10 cellular contexts compared by ENCODE assay signal in genomic region chr20:24948939-24949679, GRCh38. TPM values are rescaled to one million over a fixed set of nuclear protein-coding genes. Genes with fewer than 3 reads are reported as not detected.
DNase-seq lines count a peak whose midpoint lies in the region; ATAC-seq, FAIRE-seq and TF ChIP-seq lines count a peak whose summit lies in the region.
"Had no signal": no experiment of that assay in that cellular context is flagged by ENCODE, and none has a peak within 500 bp of the region (broad histone marks: within the 10 kb centered on the region; RNA-seq: fewer than 3 reads in every experiment).

CST7 (plus strand) TSS chr20:24949269; CDS start chr20:24949506, 237 bp downstream.

- H3K36me3 ChIP-seq in CD4-positive, alpha-beta memory T cell (ENCODE audit: insufficient read depth, low read length), result no peaks in the 10 kb centered on the region
- H3K36me3 ChIP-seq in heart right ventricle, result peaks cover 0 to 4% (median 0%) of the 10 kb centered on the region in 9 donors

- POLR2A ChIA-PET in CD4-positive, alpha-beta memory T cell (lab: Charles Lee; ENCODE audit: partially characterized antibody), result interaction anchor here (0.6 to 4.2 kb wide), 10 partner anchors 12 to 922 kb away, joined by 3 to 22 read pairs (median 6); partner anchors contain the start of genes ACSS1, APMAP and ENTPD6
- POLR2A ChIA-PET in activated CD4-positive, alpha-beta memory T cell treated with anti-CD3 and anti-CD28 coated beads for 36 hours (lab: Charles Lee), result interaction anchor here (1.2 to 2.9 kb wide), 4 partner anchors 12 to 109 kb away, joined by 3 to 15 read pairs (median 8); partner anchors contain the start of gene ACSS1

- ATAC-seq in heart right ventricle, result peak; percentile 49 to 66 (median 59)
- ATAC-seq in GM19023 (IDR thresholded peaks at IDR 0.05; ENCODE audit: unreplicated experiment), result no peak

- H3K27me3 Mint-ChIP-seq in CD4-positive, alpha-beta memory T cell, result no peaks in the 10 kb centered on the region
- H3K27me3 Mint-ChIP-seq in activated CD4-positive, alpha-beta memory T cell treated with anti-CD3 and anti-CD28 coated beads for 36 hours, result no peaks in the 10 kb centered on the region

- no peak for FAIRE-seq in HTR-8/SVneo (lab: Jason Lieb, UNC)

- H3K9me3 Mint-ChIP-seq in CD4-positive, alpha-beta memory T cell, result peaks cover 0 to 33% (median 24%) of the 10 kb centered on the region in 8 donors
- H3K9me3 Mint-ChIP-seq in activated CD4-positive, alpha-beta memory T cell treated with anti-CD3 and anti-CD28 coated beads for 36 hours, result peaks cover 39% of the 10 kb centered on the region

- no peaks in the 10 kb centered on the region for H3K9me3 ChIP-seq in CD4-positive, alpha-beta memory T cell (ENCODE audit: control insufficient read depth in 1 of 2, low read length in 2 of 2)
- peaks cover 0 to 32% (median 13%) of the 10 kb centered on the region in 11 donors for H3K9me3 ChIP-seq in heart right ventricle

- peak within 1 kb of the TSS in 1 of 2 donors; percentile 41 for H3K4me3 ChIP-seq in CD4-positive, alpha-beta memory T cell (ENCODE audit: low read length in 2 of 2)
- peak within 1 kb of the TSS in 3 of 10 donors; percentile 14 to 59 (median 24) for H3K4me3 ChIP-seq in heart right ventricle

- H3K36me3 Mint-ChIP-seq in CD4-positive, alpha-beta memory T cell, result peaks cover 12 to 35% of the 10 kb centered on the region in 2 donors
- peaks cover 38% of the 10 kb centered on the region for H3K36me3 Mint-ChIP-seq in activated CD4-positive, alpha-beta memory T cell treated with anti-CD3 and anti-CD28 coated beads for 36 hours

- peak within 1 kb of the TSS; percentile 65 to 91 (median 84) for H3K4me3 Mint-ChIP-seq in CD4-positive, alpha-beta memory T cell
- H3K4me3 Mint-ChIP-seq in activated CD4-positive, alpha-beta memory T cell treated with anti-CD3 and anti-CD28 coated beads for 36 hours, result peak within 1 kb of the TSS; percentile 83
- H3K4me3 Mint-ChIP-seq: activated B cell treated with CpG ODN at 0.5 μM for 24 hours had no signal

- WGBS in heart right ventricle, 2 donors, result 78 to 79% methylated on average over 20 of the region's 20 CpGs

- peak; percentile 85 to 94 (median 87) for DNase-seq in CD4-positive, alpha-beta memory T cell
- DNase-seq in HTR-8/SVneo (ENCODE audit: insufficient read length, low spot score), result peak; percentile 20
- DNase-seq in activated CD4-positive, alpha-beta memory T cell treated with anti-CD3 and anti-CD28 coated beads for 36 hours, result peak; percentile 93
- peak in 1 of 2 donors; percentile 39 for DNase-seq in heart right ventricle
- DNase-seq in stimulated activated CD8-positive, alpha-beta memory T cell treated with anti-CD3 and anti-CD28 coated beads, Interleukin-12 subunit alpha, Interleukin-12 subunit beta, amount 100 ng/mL, for 24 hours (ENCODE audit: extremely low read depth), result peak; percentile 75
- DNase-seq in NCI-H146 treated with DMSO at 0.1 percent for 48 hours (lab: John Stamatoyannopoulos, UW; ENCODE audit: unreplicated experiment), result no peak
- no peak for DNase-seq in DMS153 treated with DMSO at 0.1 percent for 48 hours (lab: John Stamatoyannopoulos, UW; ENCODE audit: unreplicated experiment)
- DNase-seq: activated B cell treated with CpG ODN at 0.5 μM for 24 hours had no signal

- no peak for TF ChIP-seq CTCF in heart right ventricle (IDR thresholded peaks at IDR 0.05)

- peaks cover 36% of the 10 kb centered on the region for H3K4me1 ChIP-seq in CD4-positive, alpha-beta memory T cell (ENCODE audit: insufficient read depth, low read length)
- peaks cover 0 to 35% (median 0%) of the 10 kb centered on the region in 9 donors for H3K4me1 ChIP-seq in heart right ventricle

- H3K27me3 ChIP-seq in CD4-positive, alpha-beta memory T cell (ENCODE audit: insufficient read depth, low read length), result no peaks in the 10 kb centered on the region
- H3K27me3 ChIP-seq in heart right ventricle, result peaks cover 0 to 17% (median 10%) of the 10 kb centered on the region in 7 donors

- peaks cover 32 to 80% (median 57%) of the 10 kb centered on the region in 4 donors for H3K4me1 Mint-ChIP-seq in CD4-positive, alpha-beta memory T cell
- H3K4me1 Mint-ChIP-seq in activated CD4-positive, alpha-beta memory T cell treated with anti-CD3 and anti-CD28 coated beads for 36 hours (ENCODE audit: low read depth), result peaks cover 50% of the 10 kb centered on the region

- peak within 1 kb of the TSS; percentile 65 for H3K27ac ChIP-seq in CD4-positive, alpha-beta memory T cell (ENCODE audit: low read depth, low read length)
- peak within 1 kb of the TSS in 2 of 10 donors; percentile 31 to 92 for H3K27ac ChIP-seq in heart right ventricle

- intact Hi-C loops in CD4-positive, alpha-beta memory T cell (cut with micrococcal nuclease), result loop anchor here (1.0 to 2.0 kb wide), 4 partner anchors 18 to 246 kb away; partner anchors contain the start of genes ACSS1, APMAP and ENTPD6
- intact Hi-C loops in activated CD4-positive, alpha-beta memory T cell treated with anti-CD3 and anti-CD28 coated beads for 36 hours (cut with micrococcal nuclease), result loop anchor here (1.0 to 5.0 kb wide), 5 partner anchors 16 to 443 kb away; partner anchors contain the start of genes ABHD12 and APMAP
- intact Hi-C loops in heart right ventricle (cut with DNase I), result no loop called here

- peak within 1 kb of the TSS; percentile 81 to 99 (median 96) for H3K27ac Mint-ChIP-seq in CD4-positive, alpha-beta memory T cell
- peak within 1 kb of the TSS; percentile 96 for H3K27ac Mint-ChIP-seq in activated CD4-positive, alpha-beta memory T cell treated with anti-CD3 and anti-CD28 coated beads for 36 hours
- H3K27ac Mint-ChIP-seq: activated B cell treated with CpG ODN at 0.5 μM for 24 hours had no signal

- CTCF ChIA-PET in CD4-positive, alpha-beta memory T cell (lab: Charles Lee; ENCODE audit: partially characterized antibody), result interaction anchor here (1.8 to 4.9 kb wide), 2 partner anchors 12 to 18 kb away, joined by 6 to 31 read pairs; no protein-coding TSS in a partner anchor
- CTCF ChIA-PET in activated CD4-positive, alpha-beta memory T cell treated with anti-CD3 and anti-CD28 coated beads for 36 hours (lab: Charles Lee), result interaction anchor here (1.2 to 1.6 kb wide), 2 partner anchors 11 to 30 kb away, joined by 3 read pairs; no protein-coding TSS in a partner anchor

RNA-seq across cellular contexts. Expression of gene CST7, which starts in this region (rescaled TPM):
- 10 to 100 TPM; 23.2 to 23.3 TPM for total RNA-seq in CD4-positive, alpha-beta memory T cell
- 10 to 100 TPM; 57.7 to 62.8 TPM for polyA plus RNA-seq in CD4-positive, alpha-beta memory T cell
- 10 to 100 TPM; 81.8 to 83.1 TPM for total RNA-seq in activated CD4-positive, alpha-beta memory T cell treated with anti-CD3 and anti-CD28 coated beads for 36 hours
- total RNA-seq in heart right ventricle, result 1 to 10 TPM in 4 of 10 donors, under 1 TPM in 4, not detected in 2; 0.28 to 10.0 (median 1.0) TPM
- 1 to 10 TPM; 1.2 to 1.5 TPM for polyA plus RNA-seq in heart right ventricle
- total RNA-seq: Daoy had no signal

Comparison
In these comparisons a context has a peak if more than half of its experiments do, and no peak if none do; other contexts are left out.
1. RNA of gene CST7 (polyA plus RNA-seq): 57.7 to 62.8 TPM in CD4-positive, alpha-beta memory T cell; 1.2 to 1.5 TPM in heart right ventricle; every median in the first group is over 10 times any median in the second.
2. DNase-seq: peak in CD4-positive, alpha-beta memory T cell (5 of 5), HTR-8/SVneo (single experiment), activated CD4-positive, alpha-beta memory T cell treated with anti-CD3 and anti-CD28 coated beads for 36 hours (single experiment) and stimulated activated CD8-positive, alpha-beta memory T cell treated with anti-CD3 and anti-CD28 coated beads, Interleukin-12 subunit alpha, Interleukin-12 subunit beta, amount 100 ng/mL, for 24 hours (single experiment); none in NCI-H146 treated with DMSO at 0.1 percent for 48 hours (single experiment) and DMS153 treated with DMSO at 0.1 percent for 48 hours (single experiment).
3. intact Hi-C loops: an anchor here in CD4-positive, alpha-beta memory T cell (1.0 to 2.0 kb wide) and activated CD4-positive, alpha-beta memory T cell treated with anti-CD3 and anti-CD28 coated beads for 36 hours (1.0 to 5.0 kb wide); none called in heart right ventricle.